8 cellular contexts compared by ENCODE assay signal in genomic region chr18:13501896-13502295, GRCh38.
DNase-seq lines count a peak whose midpoint lies in the region; ATAC-seq and TF ChIP-seq lines count a peak whose summit lies in the region.

No MANE protein-coding gene starts in this region.

- no peak overlapping the region for H3K4me3 ChIP-seq in skin epidermis
- H3K4me3 ChIP-seq in upper lobe of left lung, result no peak overlapping the region
- H3K4me3 ChIP-seq in MG63, result no peak overlapping the region

- peak overlapping the region; percentile 72 for H3K27ac Mint-ChIP-seq in activated CD4-positive, alpha-beta T cell treated with anti-CD3 and anti-CD28 coated beads, Interleukin-2, amount 10 ng/mL, durations not matched to agents 7 days and 5 days

- H3K27me3 ChIP-seq in upper lobe of left lung, result no peaks in the 10 kb centered on the region
- H3K27me3 ChIP-seq in MG63, result no peaks in the 10 kb centered on the region

- H3K36me3 Mint-ChIP-seq in activated CD4-positive, alpha-beta T cell treated with anti-CD3 and anti-CD28 coated beads, Interleukin-2, amount 10 ng/mL, durations not matched to agents 7 days and 5 days (ENCODE audit: low read depth), result peaks cover 34% of the 10 kb centered on the region

- peak; percentile 49 for DNase-seq in activated CD4-positive, alpha-beta T cell treated with anti-CD3 and anti-CD28 coated beads, Interleukin-2, amount 10 ng/mL, durations not matched to agents 7 days and 5 days
- DNase-seq in upper lobe of left lung, result no peak
- no peak for DNase-seq in NCI-H1105 treated with DMSO at 0.1 percent for 48 hours (lab: John Stamatoyannopoulos, UW)
- no peak for DNase-seq in NK-92 treated with Interleukin-12 subunit alpha and Interleukin-12 subunit beta, amount 100 ng/mL, for 24 hours (lab: John Stamatoyannopoulos, UW)
- DNase-seq in MG63, result no peak

- H3K27ac ChIP-seq in skin epidermis (peak overlapping the region in 12 of 21 experiments; percentile 7 to 86 (median 56)), upper lobe of left lung (no peak overlapping the region)

- no peak for TF ChIP-seq CTCF in upper lobe of left lung (IDR thresholded peaks at IDR 0.05)

- H3K9me3 Mint-ChIP-seq in activated CD4-positive, alpha-beta T cell treated with anti-CD3 and anti-CD28 coated beads, Interleukin-2, amount 10 ng/mL, durations not matched to agents 7 days and 5 days, result peaks cover 18% of the 10 kb centered on the region

- TF ChIP-seq EP300 in upper lobe of left lung (IDR thresholded peaks at IDR 0.05), result no peak

- POLR2A ChIA-PET in activated CD4-positive, alpha-beta T cell treated with anti-CD3 and anti-CD28 coated beads, Interleukin-2, amount 10 ng/mL, durations not matched to agents 7 days and 5 days (lab: Charles Lee), result interaction anchor here (0.8 kb wide), 1 partner anchor 77 kb away, joined by 3 read pairs; no protein-coding TSS in a partner anchor

- 54 to 57% methylated on average over 8 of the region's 8 CpGs for WGBS in upper lobe of left lung, 2 donors

- ATAC-seq in GM19023 (IDR thresholded peaks at IDR 0.05; ENCODE audit: unreplicated experiment) (peak; percentile 96), HG02678 (IDR thresholded peaks at IDR 0.05; ENCODE audit: unreplicated experiment) (peak; percentile 99), upper lobe of left lung (ENCODE audit: low FRiP score in 2 of 2) (no peak)

- H3K36me3 ChIP-seq in upper lobe of left lung (no peaks in the 10 kb centered on the region), MG63 (no peaks in the 10 kb centered on the region)

- peaks cover 0 to 4% (median 0%) of the 10 kb centered on the region in 4 donors for H3K9me3 ChIP-seq in upper lobe of left lung
- H3K9me3 ChIP-seq in MG63, result no peaks in the 10 kb centered on the region

- no peaks in the 10 kb centered on the region for H3K27me3 Mint-ChIP-seq in activated CD4-positive, alpha-beta T cell treated with anti-CD3 and anti-CD28 coated beads, Interleukin-2, amount 10 ng/mL, durations not matched to agents 7 days and 5 days

- TF ChIP-seq POLR2A in upper lobe of left lung (IDR thresholded peaks at IDR 0.05), result no peak

- CTCF ChIA-PET in activated CD4-positive, alpha-beta T cell treated with anti-CD3 and anti-CD28 coated beads, Interleukin-2, amount 10 ng/mL, durations not matched to agents 7 days and 5 days (lab: Charles Lee), result interaction anchor here (0.6 to 1.4 kb wide), 5 partner anchors 10 to 220 kb away, joined by 3 to 4 read pairs (median 3); no protein-coding TSS in a partner anchor

- peaks cover 51% of the 10 kb centered on the region for H3K4me1 Mint-ChIP-seq in activated CD4-positive, alpha-beta T cell treated with anti-CD3 and anti-CD28 coated beads, Interleukin-2, amount 10 ng/mL, durations not matched to agents 7 days and 5 days

- no peak overlapping the region for H3K4me3 Mint-ChIP-seq in activated CD4-positive, alpha-beta T cell treated with anti-CD3 and anti-CD28 coated beads, Interleukin-2, amount 10 ng/mL, durations not matched to agents 7 days and 5 days

- H3K4me1 ChIP-seq in upper lobe of left lung, result peaks cover 13 to 35% (median 21%) of the 10 kb centered on the region in 4 donors

Comparison
In these comparisons a context has a peak if more than half of its experiments do, and no peak if none do; other contexts are left out.
1. ATAC-seq: peak in GM19023 (single experiment) and HG02678 (single experiment); none in upper lobe of left lung (0 of 2).
2. H3K27ac ChIP-seq: peak in skin epidermis (12 of 21); none in upper lobe of left lung (0 of 4).